ENCODE assay signal across 26 cellular contexts in the genomic region with DNA sequence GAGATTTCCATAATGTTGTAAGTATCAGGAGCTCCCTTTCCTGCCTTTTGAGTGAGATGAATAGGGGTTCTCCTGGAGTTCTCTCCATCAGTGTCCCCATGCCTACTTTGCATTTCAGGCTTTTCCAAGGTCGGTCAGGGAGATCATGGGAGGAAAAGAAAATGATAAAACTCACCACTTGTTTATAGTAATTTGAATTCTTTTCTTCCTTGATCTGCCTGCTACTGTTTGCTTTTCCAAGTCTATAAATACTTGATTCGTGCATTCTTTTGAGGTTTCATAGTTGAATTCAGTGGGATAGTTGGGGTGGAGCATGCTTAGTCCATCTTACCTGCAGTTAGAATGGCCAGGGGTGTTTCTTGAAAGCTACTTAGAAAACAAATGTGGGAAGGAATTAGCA.
"Had no signal": no experiment of that assay in that cellular context is flagged by ENCODE, and none has a peak within 500 bp of the region (broad histone marks: within the 10 kb centered on the region; RNA-seq: fewer than 3 reads in every experiment).

No MANE protein-coding gene starts in this region.

- H3K27me3 Mint-ChIP-seq: activated B cell treated with CpG ODN at 0.5 μM for 24 hours; activated CD4-positive, alpha-beta T cell treated with anti-CD3 and anti-CD28 coated beads, Interleukin-2, amount 10 ng/mL, durations not matched to agents 24 days and 14 days; activated CD8-positive, alpha-beta memory T cell treated with anti-CD3 and anti-CD28 coated beads, Interleukin-2, amount 10 ng/mL, durations not matched to agents 7 days and 5 days; activated naive CD4-positive, alpha-beta T cell treated with anti-CD3 and anti-CD28 coated beads, Interleukin-2, amount 50 U/mL, for 24 hours; activated T-cell treated with anti-CD3 and anti-CD28 coated beads, Interleukin-2, amount 50 U/mL, for 24 hours; T-helper 17 cell had no signal

- DNase-seq: activated B cell treated with CpG ODN at 0.5 μM for 24 hours; activated CD4-positive, alpha-beta T cell treated with anti-CD3 and anti-CD28 coated beads for 1 hour; activated CD4-positive, alpha-beta T cell treated with anti-CD3 and anti-CD28 coated beads, Interleukin-2, amount 10 ng/mL, durations not matched to agents 24 days and 14 days; activated CD4-positive, alpha-beta T cell treated with anti-CD3 and anti-CD28 coated beads, Interleukin-2, amount 50 U/mL, for 48 hours; activated CD8-positive, alpha-beta memory T cell treated with anti-CD3 and anti-CD28 coated beads, Interleukin-2, amount 10 ng/mL, durations not matched to agents 7 days and 5 days; activated effector memory CD4-positive, alpha-beta T cell treated with Interleukin-2 at 50 U/mL for 16 hours; activated naive CD4-positive, alpha-beta T cell; activated T-cell treated with anti-CD3 and anti-CD28 coated beads, Interleukin-2, amount 50 U/mL, for 24 hours; aorta; body of pancreas; central memory CD4-positive, alpha-beta T cell; MM.1S; NCI-H1105; NCI-H1436; NCI-H1694 treated with DMSO at 0.1 percent for 48 hours; NCI-H2029 treated with DMSO at 0.1 percent for 48 hours; NCI-H345; NCI-H510A treated with DMSO at 0.1 percent for 48 hours; NCI-H69; SHP77; T-helper 17 cell; T-helper 9 cell had no signal

- H3K9me3 Mint-ChIP-seq: activated CD4-positive, alpha-beta T cell treated with anti-CD3 and anti-CD28 coated beads, Interleukin-2, amount 10 ng/mL, durations not matched to agents 24 days and 14 days had no signal

- H3K4me3 Mint-ChIP-seq: activated B cell treated with CpG ODN at 0.5 μM for 24 hours; activated CD4-positive, alpha-beta T cell treated with anti-CD3 and anti-CD28 coated beads, Interleukin-2, amount 10 ng/mL, durations not matched to agents 24 days and 14 days; activated CD8-positive, alpha-beta memory T cell treated with anti-CD3 and anti-CD28 coated beads, Interleukin-2, amount 10 ng/mL, durations not matched to agents 7 days and 5 days; activated naive CD4-positive, alpha-beta T cell treated with anti-CD3 and anti-CD28 coated beads, Interleukin-2, amount 50 U/mL, for 24 hours; activated T-cell treated with anti-CD3 and anti-CD28 coated beads, Interleukin-2, amount 50 U/mL, for 24 hours; activated T-helper 1 cell treated with anti-CD3 and anti-CD28 coated beads, Interleukin-12 subunit alpha, Interleukin-12 subunit beta, Interleukin-2, Interleukin-4 antibody, amounts not matched to agents 30 ng/mL and 10 ng/mL and 1 ng/mL, durations not matched to agents 14 hours and 24 hours and 36 hours; T-helper 17 cell had no signal

- H3K9me3 ChIP-seq: body of pancreas had no signal

- H3K4me1 ChIP-seq: body of pancreas had no signal

- H3K27me3 ChIP-seq: body of pancreas had no signal

- FAIRE-seq: bronchial epithelial cell, RCC 7860 had no signal

- ATAC-seq: activated CD8-positive, alpha-beta memory T cell treated with anti-CD3 and anti-CD28 coated beads, Interleukin-2, amount 10 ng/mL, durations not matched to agents 7 days and 5 days; body of pancreas; T-helper 17 cell had no signal

- H3K27ac ChIP-seq: body of pancreas had no signal

- H3K4me1 Mint-ChIP-seq: activated B cell treated with CpG ODN at 0.5 μM for 24 hours, T-helper 17 cell had no signal

- H3K27ac Mint-ChIP-seq: activated B cell treated with CpG ODN at 0.5 μM for 24 hours; activated CD4-positive, alpha-beta T cell treated with anti-CD3 and anti-CD28 coated beads, Interleukin-2, amount 10 ng/mL, durations not matched to agents 24 days and 14 days; activated CD8-positive, alpha-beta memory T cell treated with anti-CD3 and anti-CD28 coated beads, Interleukin-2, amount 10 ng/mL, durations not matched to agents 7 days and 5 days; activated naive CD4-positive, alpha-beta T cell treated with anti-CD3 and anti-CD28 coated beads, Interleukin-2, amount 50 U/mL, for 24 hours; activated T-cell treated with anti-CD3 and anti-CD28 coated beads, Interleukin-2, amount 50 U/mL, for 24 hours; activated T-helper 1 cell treated with anti-CD3 and anti-CD28 coated beads, Interleukin-12 subunit alpha, Interleukin-12 subunit beta, Interleukin-2, Interleukin-4 antibody, amounts not matched to agents 30 ng/mL and 10 ng/mL and 1 ng/mL, durations not matched to agents 14 hours and 24 hours and 36 hours; T-helper 17 cell had no signal

- H3K4me3 ChIP-seq: body of pancreas had no signal
